19 cellular contexts compared by ENCODE assay signal in genomic region chr16:4837733-4838501, GRCh38. TPM values are rescaled to one million over a fixed set of nuclear protein-coding genes. Genes with fewer than 3 reads are reported as not detected.
DNase-seq lines count a peak whose midpoint lies in the region; ATAC-seq and TF ChIP-seq lines count a peak whose summit lies in the region.
"Had no signal": no experiment of that assay in that cellular context is flagged by ENCODE, and none has a peak within 500 bp of the region (broad histone marks: within the 10 kb centered on the region; RNA-seq: fewer than 3 reads in every experiment).

No MANE protein-coding gene starts in this region.

- CTCF ChIA-PET in activated CD4-positive, alpha-beta T cell treated with anti-CD3 and anti-CD28 coated beads for 36 hours (lab: Charles Lee): no interaction called here

- H3K4me3 ChIP-seq in MM.1S (ENCODE audit: low read length) (no peak overlapping the region), dorsolateral prefrontal cortex (no peak overlapping the region)
- H3K4me3 ChIP-seq: MG63 had no signal

- no peaks in the 10 kb centered on the region for H4K20me1 ChIP-seq in MM.1S (ENCODE audit: insufficient read depth, low read length)

- H3K9me2 ChIP-seq in MM.1S (replicated peaks; ENCODE audit: insufficient read depth, low read length): no peaks in the 10 kb centered on the region

- peaks cover 23% of the 10 kb centered on the region for H3K36me3 Mint-ChIP-seq in memory B cell
- H3K36me3 Mint-ChIP-seq in activated CD4-positive, alpha-beta T cell treated with anti-CD3 and anti-CD28 coated beads for 36 hours (ENCODE audit: low read depth): peaks cover 60% of the 10 kb centered on the region

- peaks cover 60% of the 10 kb centered on the region for H3K79me2 ChIP-seq in MM.1S (ENCODE audit: low read length)

- no peaks in the 10 kb centered on the region for H3K9me3 Mint-ChIP-seq in memory B cell
- no peaks in the 10 kb centered on the region for H3K9me3 Mint-ChIP-seq in activated CD4-positive, alpha-beta T cell treated with anti-CD3 and anti-CD28 coated beads for 36 hours (ENCODE audit: low read depth)
- H3K9me3 Mint-ChIP-seq: CD4-positive, alpha-beta memory T cell had no signal

- H3K27ac Mint-ChIP-seq in memory B cell: peak overlapping the region; percentile 69
- H3K27ac Mint-ChIP-seq in activated CD4-positive, alpha-beta T cell treated with anti-CD3 and anti-CD28 coated beads for 36 hours: no peak overlapping the region

- H2AFZ ChIP-seq in MM.1S (ENCODE audit: low read length): no peak overlapping the region

- H3K36me3 ChIP-seq in MM.1S (replicated peaks; ENCODE audit: insufficient read depth, low read length): no peaks in the 10 kb centered on the region; the same call in 1 of the 2 replicates

- no peaks in the 10 kb centered on the region for H3K9me3 ChIP-seq in MM.1S (replicated peaks; ENCODE audit: insufficient read depth, low read length)
- H3K9me3 ChIP-seq: MG63 had no signal

- no peak overlapping the region for H3K9ac ChIP-seq in MM.1S (ENCODE audit: low read length)

- peaks cover 19% of the 10 kb centered on the region for H3K4me1 ChIP-seq in MM.1S (ENCODE audit: low read length)

- intact Hi-C loops in dorsolateral prefrontal cortex (cut with DNase I): no loop called here
- intact Hi-C loops in activated CD4-positive, alpha-beta T cell treated with anti-CD3 and anti-CD28 coated beads for 36 hours (cut with DNase I, micrococcal nuclease): no loop called here

- peaks cover 18% of the 10 kb centered on the region for H3F3A ChIP-seq in MM.1S (ENCODE audit: insufficient read depth, low read length)

- DNase-seq in ACHN (peak; percentile 52), MM.1S (peak; percentile 75), memory B cell (ENCODE audit: low spot score in 2 of 2) (no peak), dorsolateral prefrontal cortex (no peak), NK-92 (lab: John Stamatoyannopoulos, UW; ENCODE audit: unreplicated experiment) (no peak)
- no peak for DNase-seq in activated CD4-positive, alpha-beta T cell treated with anti-CD3 and anti-CD28 coated beads for 36 hours
- DNase-seq: CD4-positive, alpha-beta memory T cell; DND-41; GDM1; HCEC 1CT; MG63; NCI-H1930; NCI-H2171 treated with DMSO at 0.1 percent for 48 hours; NCI-H82; SIG-M5 had no signal

- in situ Hi-C loops in ACHN (cut with HindIII; ENCODE audit: low pct_ligation_motif_present, low pct_unique_long_range_greater_than_20kb, low sequenced_read_pairs): no loop called here

- ATAC-seq in GM21423 (IDR thresholded peaks at IDR 0.05; ENCODE audit: unreplicated experiment) (peak; percentile 49), memory B cell (ENCODE audit: low read depth) (no peak), esophagus mucosa (no peak)
- ATAC-seq in activated CD4-positive, alpha-beta T cell treated with anti-CD3 and anti-CD28 coated beads for 36 hours: no peak

- POLR2A ChIA-PET in activated CD4-positive, alpha-beta T cell treated with anti-CD3 and anti-CD28 coated beads for 36 hours (lab: Charles Lee): interaction anchor here (0.6 kb wide), 1 partner anchor 89 kb away, joined by 3 read pairs; no protein-coding TSS in a partner anchor

- peak overlapping the region; percentile 40; the same call in 1 of the 2 replicates for H3K27ac ChIP-seq in MM.1S (ENCODE audit: low read length)
- no peak overlapping the region for H3K27ac ChIP-seq in dorsolateral prefrontal cortex

- TF ChIP-seq CTCF in MM.1S (IDR thresholded peaks at IDR 0.05; ENCODE audit: low read length) (no peak), dorsolateral prefrontal cortex (IDR thresholded peaks at IDR 0.05 in 54 of 56, conservative IDR thresholded peaks at IDR 0.05 in 2 of 56; ENCODE audit: low read depth in 1 of 56, partially characterized antibody in 56 of 56) (no peak)

- no peak overlapping the region for H3K4me2 ChIP-seq in MM.1S (ENCODE audit: low read depth, low read length)

- no peak overlapping the region for H3K4me3 Mint-ChIP-seq in memory B cell
- H3K4me3 Mint-ChIP-seq in activated CD4-positive, alpha-beta T cell treated with anti-CD3 and anti-CD28 coated beads for 36 hours: no peak overlapping the region

- no peaks in the 10 kb centered on the region for H3K27me3 Mint-ChIP-seq in memory B cell
- no peaks in the 10 kb centered on the region for H3K27me3 Mint-ChIP-seq in activated CD4-positive, alpha-beta T cell treated with anti-CD3 and anti-CD28 coated beads for 36 hours
- H3K27me3 Mint-ChIP-seq: CD4-positive, alpha-beta memory T cell had no signal

- no peaks in the 10 kb centered on the region for H3K27me3 ChIP-seq in MM.1S (replicated peaks; ENCODE audit: insufficient read depth, low read length)
- no peaks in the 10 kb centered on the region for H3K27me3 ChIP-seq in dorsolateral prefrontal cortex
- H3K27me3 ChIP-seq: MG63 had no signal

- H3K4me1 Mint-ChIP-seq in memory B cell: peaks cover 9% of the 10 kb centered on the region
- peaks cover 2% of the 10 kb centered on the region for H3K4me1 Mint-ChIP-seq in activated CD4-positive, alpha-beta T cell treated with anti-CD3 and anti-CD28 coated beads for 36 hours

RNA-seq across cellular contexts. Expression of gene GLYR1, which starts 9.2 kb away (rescaled TPM):
- total RNA-seq in dorsolateral prefrontal cortex (100 to 1,000 TPM in 117 of 120 experiments, 10 to 100 TPM in 3; 91.8 to 145 (median 122) TPM), esophagus mucosa (49.9 TPM)
- 10 to 100 TPM; 76.9 to 78.4 TPM for total RNA-seq in activated CD4-positive, alpha-beta T cell treated with anti-CD3 and anti-CD28 coated beads for 36 hours

RNA-seq across cellular contexts. Expression of gene UBN1, which starts 9.4 kb away (rescaled TPM):
- total RNA-seq in dorsolateral prefrontal cortex: 10 to 100 TPM; 21.8 to 36.9 (median 28.7) TPM
- total RNA-seq in activated CD4-positive, alpha-beta T cell treated with anti-CD3 and anti-CD28 coated beads for 36 hours: 10 to 100 TPM; 19.3 to 23.0 TPM
- 12.0 TPM for total RNA-seq in esophagus mucosa

RNA-seq across cellular contexts. Expression of gene ROGDI, which starts 35.5 kb away (rescaled TPM):
- total RNA-seq in dorsolateral prefrontal cortex (100 to 1,000 TPM in 114 of 120 experiments, 10 to 100 TPM in 6; 92.8 to 242 (median 139) TPM), esophagus mucosa (21.3 TPM)
- 1 to 10 TPM; 3.7 to 7.3 TPM for total RNA-seq in activated CD4-positive, alpha-beta T cell treated with anti-CD3 and anti-CD28 coated beads for 36 hours

RNA-seq across cellular contexts. Expression of gene SMIM22, which starts 42.7 kb away (rescaled TPM):
- total RNA-seq in dorsolateral prefrontal cortex (1 to 10 TPM in 1 of 120 experiments, under 1 TPM in 1, not detected in 118; 0.78 to 1.0 TPM), esophagus mucosa (12.9 TPM)
- total RNA-seq in activated CD4-positive, alpha-beta T cell treated with anti-CD3 and anti-CD28 coated beads for 36 hours: not detected
- total RNA-seq: CD4-positive, alpha-beta memory T cell; NCI-H460; RPMI7951 had no signal

RNA-seq across cellular contexts. Expression of gene SEPTIN12, which starts 49.8 kb away (rescaled TPM):
- total RNA-seq in dorsolateral prefrontal cortex (1 to 10 TPM in 60 of 120 experiments, under 1 TPM in 16, not detected in 44; 0.33 to 5.6 (median 1.7) TPM), esophagus mucosa (not detected)
- not detected for total RNA-seq in activated CD4-positive, alpha-beta T cell treated with anti-CD3 and anti-CD28 coated beads for 36 hours
- total RNA-seq: CD4-positive, alpha-beta memory T cell; NCI-H460; RPMI7951 had no signal

Comparison
In these comparisons a context has a peak if more than half of its experiments do, and no peak if none do; other contexts are left out.
1. DNase-seq: peak in ACHN (single experiment) and MM.1S (single experiment); none in memory B cell (0 of 2), dorsolateral prefrontal cortex (0 of 10), NK-92 (single experiment) and activated CD4-positive, alpha-beta T cell treated with anti-CD3 and anti-CD28 coated beads for 36 hours (single experiment).